8 cellular contexts compared by ENCODE assay signal in the genomic region with DNA sequence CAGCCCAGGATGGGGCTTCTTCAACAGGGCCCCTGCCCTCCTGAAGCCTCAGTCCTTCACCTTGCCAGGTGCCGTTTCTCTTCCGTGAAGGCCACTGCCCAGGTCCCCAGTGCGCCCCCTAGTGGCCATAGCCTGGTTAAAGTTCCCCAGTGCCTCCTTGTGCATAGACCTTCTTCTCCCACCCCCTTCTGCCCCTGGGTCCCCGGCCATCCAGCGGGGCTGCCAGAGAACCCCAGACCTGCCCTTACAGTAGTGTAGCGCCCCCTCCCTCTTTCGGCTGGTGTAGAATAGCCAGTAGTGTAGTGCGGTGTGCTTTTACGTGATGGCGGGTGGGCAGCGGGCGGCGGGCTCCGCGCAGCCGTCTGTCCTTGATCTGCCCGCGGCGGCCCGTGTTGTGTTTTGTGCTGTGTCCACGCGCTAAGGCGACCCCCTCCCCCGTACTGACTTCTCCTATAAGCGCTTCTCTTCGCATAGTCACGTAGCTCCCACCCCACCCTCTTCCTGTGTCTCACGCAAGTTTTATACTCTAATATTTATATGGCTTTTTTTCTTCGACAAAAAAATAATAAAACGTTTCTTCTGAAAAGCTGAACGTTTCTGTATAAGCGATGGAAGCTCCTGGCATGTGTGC. TPM values are rescaled to one million over a fixed set of nuclear protein-coding genes. Genes with fewer than 3 reads are reported as not detected.
DNase-seq lines count a peak whose midpoint lies in the region; ATAC-seq and TF ChIP-seq lines count a peak whose summit lies in the region.

No MANE protein-coding gene starts in this region.

- peak; percentile 70 to 88 (median 80) for DNase-seq in CD4-positive, alpha-beta T cell
- DNase-seq in Peyer's patch: peak; percentile 84 to 95 (median 87)
- DNase-seq in activated gamma-delta T cell treated with anti-CD3 and anti-CD28 coated beads, Interleukin-2, amount 50 U/mL, for 16 hours (ENCODE audit: low read depth): peak; percentile 76
- DNase-seq in omental fat pad (ENCODE audit: low spot score): peak; percentile 93
- peak; percentile 96 for DNase-seq in testis
- DNase-seq in NCI-H128 (lab: John Stamatoyannopoulos, UW; ENCODE audit: unreplicated experiment): no peak

- no peaks in the 10 kb centered on the region for H3K9me3 ChIP-seq in CD4-positive, alpha-beta T cell (ENCODE audit: control insufficient read depth, low read length)
- H3K9me3 ChIP-seq in HEK293 (ENCODE audit: control insufficient read depth, insufficient read depth, low read depth, low read length) (no peaks in the 10 kb centered on the region), Peyer's patch (no peaks in the 10 kb centered on the region), gastroesophageal sphincter (no peaks in the 10 kb centered on the region), testis (no peaks in the 10 kb centered on the region)

- intact Hi-C loops in CD4-positive, alpha-beta T cell (cut with DNase I, micrococcal nuclease): no loop called here
- intact Hi-C loops in testis (cut with DNase I; ENCODE audit: low total_unique reads): loop anchor here (5.0 kb wide), 1 partner anchor 35 kb away; the partner anchor contains the start of gene PCDHGC3

- no peaks in the 10 kb centered on the region for H3K9me3 Mint-ChIP-seq in CD4-positive, alpha-beta T cell

- TF ChIP-seq CTCF in CD4-positive, alpha-beta T cell (IDR thresholded peaks at IDR 0.05): peak; percentile 95
- TF ChIP-seq CTCF in HEK293 (tag by site-specific recombination; IDR thresholded peaks at IDR 0.05) (peak; percentile 68), Peyer's patch (IDR thresholded peaks at IDR 0.05) (peak; percentile 42 to 89 (median 67)), gastroesophageal sphincter (IDR thresholded peaks at IDR 0.05) (peak in 3 of 4 experiments; percentile 79 to 92 (median 81)), omental fat pad (IDR thresholded peaks at IDR 0.05) (peak in 2 of 3 donors; percentile 1 to 41), testis (IDR thresholded peaks at IDR 0.05) (peak; percentile 80 to 96 (median 82))

- TF ChIP-seq POLR2A in Peyer's patch (IDR thresholded peaks at IDR 0.05) (no peak), gastroesophageal sphincter (IDR thresholded peaks at IDR 0.05) (peak in 1 of 2 donors; percentile 9), testis (IDR thresholded peaks at IDR 0.05) (no peak)

- no peaks in the 10 kb centered on the region; the same call in 1 of the 2 replicates for H3K4me1 ChIP-seq in HEK293 (ENCODE audit: control insufficient read depth, insufficient read depth, low read length)
- peaks cover 0 to 29% (median 21%) of the 10 kb centered on the region in 4 donors for H3K4me1 ChIP-seq in Peyer's patch
- H3K4me1 ChIP-seq in gastroesophageal sphincter: peaks cover 6 to 91% (median 41%) of the 10 kb centered on the region in 3 donors
- H3K4me1 ChIP-seq in testis: peaks cover 20% of the 10 kb centered on the region

- peaks cover 4% of the 10 kb centered on the region for H3K27me3 Mint-ChIP-seq in CD4-positive, alpha-beta T cell

- H3K4me3 ChIP-seq in HEK293 (ENCODE audit: low read depth, low read length) (no peak overlapping the region), Peyer's patch (peak overlapping the region; percentile 43 to 58 (median 48)), gastroesophageal sphincter (peak overlapping the region; percentile 73 to 80), testis (peak overlapping the region; percentile 54 to 63)

- H3K27ac ChIP-seq in CD4-positive, alpha-beta T cell (ENCODE audit: low read depth, low read length): no peak overlapping the region
- H3K27ac ChIP-seq in HEK293 (ENCODE audit: extremely low read depth, low read depth, low read length) (no peak overlapping the region), Peyer's patch (peak overlapping the region; percentile 2 to 86 (median 61)), gastroesophageal sphincter (peak overlapping the region; percentile 89 to 97 (median 95)), testis (peak overlapping the region; percentile 67 to 88)

- POLR2A ChIA-PET in CD4-positive, alpha-beta T cell (lab: Charles Lee): interaction anchor here (0.6 to 5.0 kb wide), 6 partner anchors 9 to 192 kb away, joined by 3 to 26 read pairs (median 3); partner anchors contain the start of genes PCDHGC4 and TAF7
- POLR2A ChIA-PET in HEK293 (lab: Yijun Ruan, JAX): no interaction called here

- TF ChIP-seq EP300 in gastroesophageal sphincter (IDR thresholded peaks at IDR 0.05): no peak

- CTCF ChIA-PET in CD4-positive, alpha-beta T cell (lab: Charles Lee): interaction anchor here (0.6 to 3.6 kb wide), 12 partner anchors 12 to 457 kb away, joined by 3 to 19 read pairs (median 4); partner anchors contain the start of genes PCDHGA10, PCDHGA11, PCDHGB3 and PCDHGB5
- CTCF ChIA-PET in HEK293 (lab: Yijun Ruan, JAX): interaction anchor here (0.5 to 5.8 kb wide), 23 partner anchors 10 to 434 kb away, joined by 3 to 67 read pairs (median 3); partner anchors contain the start of genes PCDHGA11, PCDHGA12, PCDHGA4 and PCDHGC5

- peak overlapping the region; percentile 72 for H3K27ac Mint-ChIP-seq in CD4-positive, alpha-beta T cell

- WGBS in gastroesophageal sphincter (ENCODE audit: low coverage in 1 of 2), 2 donors: 6 to 13% methylated on average over 7 to 23 of the region's 32 CpGs
- 3 to 6% methylated on average over 32 of the region's 32 CpGs for WGBS in testis, 2 donors

- no peaks in the 10 kb centered on the region for H3K27me3 ChIP-seq in CD4-positive, alpha-beta T cell (ENCODE audit: control insufficient read depth, insufficient read depth, low read length)
- H3K27me3 ChIP-seq in Peyer's patch (no peaks in the 10 kb centered on the region), gastroesophageal sphincter (no peaks in the 10 kb centered on the region), testis (no peaks in the 10 kb centered on the region)

- H3K36me3 ChIP-seq in HEK293 (ENCODE audit: control insufficient read depth in 2 of 2, insufficient read depth in 1 of 2, low read length in 2 of 2) (peaks cover 0 to 40% of the 10 kb centered on the region in 2 experiments; a peak in 1 of 3 replicates), Peyer's patch (peaks cover 0 to 28% (median 0%) of the 10 kb centered on the region in 3 donors), gastroesophageal sphincter (peaks cover 0 to 38% of the 10 kb centered on the region in 2 donors), testis (ENCODE audit: low read depth, missing control alignments) (no peaks in the 10 kb centered on the region)

- H3K36me3 Mint-ChIP-seq in CD4-positive, alpha-beta T cell (ENCODE audit: low read depth): peaks cover 14% of the 10 kb centered on the region

- peak overlapping the region; percentile 95 for H3K4me3 Mint-ChIP-seq in CD4-positive, alpha-beta T cell

- peak; percentile 51 for ATAC-seq in CD4-positive, alpha-beta T cell (ENCODE audit: poor library complexity)
- ATAC-seq in gastroesophageal sphincter (no peak), omental fat pad (ENCODE audit: low FRiP score) (peak; percentile 11)

- H3K4me1 Mint-ChIP-seq in CD4-positive, alpha-beta T cell (ENCODE audit: low read depth): peaks cover 25% of the 10 kb centered on the region

TF ChIP-seq in HEK293, 187 proteins besides CTCF, POLR2A, EP300 and RAD21:
- no peak for TF ChIP-seq ZNF362 (tag by site-specific recombination; IDR thresholded peaks at IDR 0.05)
- 0 out of 2 replicates have a peak, but pooled peaks have one; percentile 23 for TF ChIP-seq ZNF2 (tag by site-specific recombination; IDR thresholded peaks at IDR 0.05)
- TF ChIP-seq, protein P1, sequence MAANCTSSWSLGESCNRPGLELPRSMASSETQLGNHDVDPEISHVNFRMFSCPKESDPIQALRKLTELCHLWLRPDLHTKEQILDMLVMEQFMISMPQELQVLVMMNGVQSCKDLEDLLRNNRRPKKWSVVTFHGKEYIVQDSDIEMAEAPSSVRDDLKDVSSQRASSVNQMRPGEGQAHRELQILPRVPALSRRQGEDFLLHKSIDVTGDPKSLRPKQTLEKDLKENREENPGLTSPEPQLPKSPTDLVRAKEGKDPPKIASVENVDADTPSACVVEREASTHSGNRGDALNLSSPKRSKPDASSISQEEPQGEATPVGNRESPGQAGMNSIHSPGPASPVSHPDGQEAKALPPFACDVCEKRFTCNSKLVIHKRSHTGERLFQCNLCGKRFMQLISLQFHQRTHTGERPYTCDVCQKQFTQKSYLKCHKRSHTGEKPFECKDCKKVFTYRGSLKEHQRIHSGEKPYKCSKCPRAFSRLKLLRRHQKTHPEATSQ (tag by site-specific recombination; IDR thresholded peaks at IDR 0.05): no peak
- TF ChIP-seq ZNF10 (tag by site-specific recombination; IDR thresholded peaks at IDR 0.05): peak; percentile 72

RNA-seq across cellular contexts. Expression of gene PCDHGC5, which starts 23.6 kb away (rescaled TPM):
- total RNA-seq in CD4-positive, alpha-beta T cell: not detected
- total RNA-seq in Peyer's patch: 1 to 10 TPM in 1 of 4 donors, under 1 TPM in 2, not detected in 1; 0.67 to 1.4 (median 0.95) TPM
- total RNA-seq in gastroesophageal sphincter: 1 to 10 TPM in 3 of 4 donors, under 1 TPM in 1; 0.07 to 5.1 (median 1.8) TPM
- total RNA-seq in omental fat pad: 1 to 10 TPM; 1.1 to 3.2 (median 2.1) TPM
- total RNA-seq in testis: 1 to 10 TPM; 4.9 to 5.4 TPM
- polyA plus RNA-seq in testis (ENCODE audit: insufficient read depth, low read depth, low replicate concordance): 0.50 TPM

RNA-seq across cellular contexts. Expression of gene PCDHGC4, which starts 27.7 kb away (rescaled TPM):
- total RNA-seq in CD4-positive, alpha-beta T cell: not detected
- total RNA-seq in Peyer's patch (10 to 100 TPM in 1 of 4 donors, 1 to 10 TPM in 3; 1.7 to 11.3 (median 5.3) TPM), gastroesophageal sphincter (10 to 100 TPM in 1 of 4 donors, 1 to 10 TPM in 2, under 1 TPM in 1; 0.10 to 12.9 (median 2.4) TPM), omental fat pad (1 to 10 TPM; 1.5 to 4.1 (median 3.5) TPM), testis (1 to 10 TPM; 6.1 TPM)
- polyA plus RNA-seq in testis (ENCODE audit: insufficient read depth, low read depth, low replicate concordance): 0.57 TPM

RNA-seq across cellular contexts. Expression of gene PCDHGC3, which starts 36.7 kb away (rescaled TPM):
- total RNA-seq in CD4-positive, alpha-beta T cell: not detected
- total RNA-seq in Peyer's patch (10 to 100 TPM; 10.2 to 29.7 (median 16.7) TPM), gastroesophageal sphincter (10 to 100 TPM; 52.6 to 95.6 (median 63.2) TPM), omental fat pad (10 to 100 TPM; 34.8 to 83.1 (median 41.9) TPM), testis (10 to 100 TPM; 14.5 to 29.4 TPM)
- 61.1 TPM for polyA plus RNA-seq in testis (ENCODE audit: insufficient read depth, low read depth, low replicate concordance)

Comparison
In these comparisons a context has a peak if more than half of its experiments do, and no peak if none do; other contexts are left out.
1. H3K27ac ChIP-seq: peak in Peyer's patch (4 of 4), gastroesophageal sphincter (4 of 4) and testis (2 of 2); none in CD4-positive, alpha-beta T cell (single experiment) and HEK293 (single experiment).
2. CTCF ChIP-seq: peak in every context shown above with its lines; median percentile 95 in CD4-positive, alpha-beta T cell; 82 in testis; 81 in gastroesophageal sphincter; 68 in HEK293; 67 in Peyer's patch; 21 in omental fat pad.
3. RNA of gene PCDHGC3, which starts 36.7 kb away (total RNA-seq): 52.6 to 95.6 TPM in gastroesophageal sphincter, 34.8 to 83.1 TPM in omental fat pad, 14.5 to 29.4 TPM in testis and 10.2 to 29.7 TPM in Peyer's patch; not detected in CD4-positive, alpha-beta T cell; every median in the first group is over 10 times any median in the second.